ENCODE assay signal across 30 cellular contexts in genomic region chr4:135007400-135007799, GRCh38.
"Had no signal": no experiment of that assay in that cellular context is flagged by ENCODE, and none has a peak within 500 bp of the region (broad histone marks: within the 10 kb centered on the region; RNA-seq: fewer than 3 reads in every experiment).

No MANE protein-coding gene starts in this region.

- ATAC-seq: activated CD4-positive, alpha-beta T cell treated with anti-CD3 and anti-CD28 coated beads for 36 hours; activated CD8-positive, alpha-beta memory T cell treated with anti-CD3 and anti-CD28 coated beads, Interleukin-2, amount 10 ng/mL, durations not matched to agents 7 days and 5 days; activated CD8-positive, alpha-beta T cell treated with anti-CD3 and anti-CD28 coated beads, Interleukin-2, amount 10 ng/mL, durations not matched to agents 7 days and 5 days; activated naive CD8-positive, alpha-beta T cell treated with anti-CD3 and anti-CD28 coated beads, Interleukin-2, amount 50 U/mL, for 24 hours had no signal

- H3K36me3 ChIP-seq: ascending aorta, cardiac muscle cell had no signal

- H3K4me3 ChIP-seq: ascending aorta, cardiac muscle cell had no signal

- H3K4me1 ChIP-seq: ascending aorta had no signal

- FAIRE-seq: bronchial epithelial cell had no signal

- DNase-seq: activated B cell treated with CpG ODN at 0.5 μM for 24 hours; activated CD4-positive, alpha-beta memory T cell treated with anti-CD3 and anti-CD28 coated beads, Interleukin-2, amount 10 ng/mL, durations not matched to agents 7 days and 5 days; activated CD4-positive, alpha-beta T cell treated with anti-CD3 and anti-CD28 coated beads for 1 hour; activated CD4-positive, alpha-beta T cell treated with anti-CD3 and anti-CD28 coated beads for 36 hours; activated CD4-positive, alpha-beta T cell treated with anti-CD3 and anti-CD28 coated beads for 48 hours; activated CD4-positive, alpha-beta T cell treated with anti-CD3 and anti-CD28 coated beads, Interleukin-2, amount 10 ng/mL, durations not matched to agents 7 days and 5 days; activated CD4-positive, alpha-beta T cell treated with anti-CD3 and anti-CD28 coated beads, Interleukin-2, amount 50 U/mL, for 48 hours; activated CD8-positive, alpha-beta memory T cell treated with anti-CD3 and anti-CD28 coated beads for 24 hours; activated CD8-positive, alpha-beta memory T cell treated with anti-CD3 and anti-CD28 coated beads, Interleukin-2, amount 10 ng/mL, durations not matched to agents 7 days and 5 days; activated CD8-positive, alpha-beta memory T cell treated with anti-CD3 and anti-CD28 coated beads, Interleukin-2, amount 50 U/mL, for 48 hours; activated CD8-positive, alpha-beta T cell treated with anti-CD3 and anti-CD28 coated beads, Interleukin-2, amount 10 ng/mL, durations not matched to agents 7 days and 5 days; activated effector memory CD4-positive, alpha-beta T cell treated with Interleukin-2 at 50 U/mL for 16 hours; activated gamma-delta T cell; activated naive CD4-positive, alpha-beta T cell treated with anti-CD3 and anti-CD28 coated beads, Interleukin-2, amount 10 ng/mL, durations not matched to agents 7 days and 5 days; activated naive CD4-positive, alpha-beta T cell treated with Interleukin-2 at 50 U/mL for 16 hours; activated naive CD8-positive, alpha-beta T cell treated with anti-CD3 and anti-CD28 coated beads, Interleukin-2, amount 10 ng/mL, durations not matched to agents 7 days and 5 days; activated naive CD8-positive, alpha-beta T cell treated with anti-CD3 and anti-CD28 coated beads, Interleukin-2, amount 50 U/mL, for 24 hours; activated T-cell treated with anti-CD3 and anti-CD28 coated beads, Interleukin-2, amount 50 U/mL, for 24 hours; activated T-cell treated with anti-CD3 and anti-CD28 coated beads, Interleukin-2, amount 50 U/mL, for 48 hours; amygdala; anterior cingulate cortex; caudate nucleus; cerebellar nuclear complex; T-helper 1 cell; T-helper 2 cell; T-helper 9 cell had no signal

- H3K27ac ChIP-seq: ascending aorta, cardiac muscle cell, VCaP had no signal

- H3K9me3 ChIP-seq: ascending aorta had no signal

- H3K27me3 ChIP-seq: ascending aorta, cardiac muscle cell had no signal
